ENCODE assay signal across 8 cellular contexts in the genomic region with DNA sequence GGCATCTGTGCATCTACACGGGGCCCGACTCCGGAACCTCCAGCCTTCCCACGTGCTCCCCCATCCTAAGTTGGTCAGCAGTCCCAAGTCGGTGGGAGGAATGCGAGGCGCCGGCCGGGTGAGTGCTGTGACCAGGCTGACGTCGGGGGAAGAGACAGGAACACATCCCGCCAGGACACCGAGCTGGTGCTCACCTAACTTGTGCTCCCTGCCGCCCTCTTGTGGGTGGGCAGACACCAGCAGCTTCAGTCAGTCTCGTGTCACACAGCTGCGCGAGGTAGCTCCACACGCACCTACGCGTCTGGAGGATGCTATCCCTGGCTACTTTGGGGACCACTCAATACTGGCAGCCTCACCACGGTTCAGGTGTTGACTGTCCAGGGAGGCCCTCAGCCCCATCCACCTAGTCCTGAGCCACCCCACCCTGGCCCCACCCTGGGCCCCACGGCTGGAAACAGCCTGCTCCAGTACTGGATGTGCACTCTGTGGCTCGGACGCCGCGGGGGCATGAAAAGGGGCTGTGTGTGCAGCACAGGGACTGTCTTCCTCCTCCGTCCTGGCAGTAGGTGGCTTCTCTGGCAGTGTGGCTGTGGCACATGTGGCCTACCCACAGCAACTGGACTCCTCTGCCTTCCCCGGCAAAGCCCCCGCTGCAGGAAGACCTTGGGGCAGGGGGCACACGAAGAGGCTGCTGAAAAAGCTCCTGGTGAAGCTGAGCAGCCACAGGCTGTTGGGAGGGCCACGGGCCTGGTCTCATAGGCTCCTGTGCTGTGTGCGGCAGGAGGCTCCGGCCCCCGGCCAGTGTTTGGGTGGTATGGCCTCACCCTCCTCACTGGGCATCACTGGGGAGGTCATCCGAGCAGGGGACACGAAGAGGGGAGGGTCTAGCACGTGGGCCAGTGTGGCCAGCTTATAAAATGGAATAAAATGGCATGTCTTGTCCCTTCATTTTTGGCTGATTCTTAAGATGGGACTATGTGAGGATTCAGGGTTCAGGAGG. TPM values are rescaled to one million over a fixed set of nuclear protein-coding genes. Genes with fewer than 3 reads are reported as not detected.
DNase-seq lines count a peak whose midpoint lies in the region; ATAC-seq and TF ChIP-seq lines count a peak whose summit lies in the region.

No MANE protein-coding gene starts in this region.

- H3K27me3 Mint-ChIP-seq in activated T-helper 2 cell treated with anti-CD3 and anti-CD28 coated beads, Interferon-gamma antibody, Interleukin-2, Interleukin-4, amounts not matched to agents 10 μg/mL and 5 μg/mL and 100 μg/mL, durations not matched to agents 14 hours and 24 hours and 36 hours (ENCODE audit: low read depth): peaks cover 5% of the 10 kb centered on the region

- intact Hi-C loops in Panc1 (cut with micrococcal nuclease; ENCODE audit: unreplicated experiment): no loop called here
- intact Hi-C loops in activated T-helper 2 cell treated with anti-CD3 and anti-CD28 coated beads, Interferon-gamma antibody, Interleukin-2, Interleukin-4, amounts not matched to agents 10 μg/mL and 5 μg/mL and 100 μg/mL, durations not matched to agents 14 hours and 24 hours and 36 hours (cut with micrococcal nuclease): loop anchor here (1.0 kb wide), 1 partner anchor 43 kb away; no protein-coding TSS in a partner anchor
- intact Hi-C loops in head of caudate nucleus (cut with DNase I): no loop called here

- ATAC-seq in Panc1 (peak; percentile 68), HG02884 (IDR thresholded peaks at IDR 0.05; ENCODE audit: unreplicated experiment) (no peak)

- peaks cover 8% of the 10 kb centered on the region for H3K4me1 Mint-ChIP-seq in activated T-helper 2 cell treated with anti-CD3 and anti-CD28 coated beads, Interferon-gamma antibody, Interleukin-2, Interleukin-4, amounts not matched to agents 10 μg/mL and 5 μg/mL and 100 μg/mL, durations not matched to agents 14 hours and 24 hours and 36 hours (ENCODE audit: low read depth)

- no peaks in the 10 kb centered on the region for H3K36me3 ChIP-seq in Panc1 (ENCODE audit: control insufficient read depth, insufficient read depth, low read length)
- no peaks in the 10 kb centered on the region for H3K36me3 ChIP-seq in smooth muscle cell (ENCODE audit: low read depth)

- in situ Hi-C loops in Panc1 (cut with HindIII; ENCODE audit: low pct_unique_long_range_greater_than_20kb, low sequenced_read_pairs): no loop called here

- no peak overlapping the region for H3K27ac Mint-ChIP-seq in activated T-helper 2 cell treated with anti-CD3 and anti-CD28 coated beads, Interferon-gamma antibody, Interleukin-2, Interleukin-4, amounts not matched to agents 10 μg/mL and 5 μg/mL and 100 μg/mL, durations not matched to agents 14 hours and 24 hours and 36 hours

- POLR2A ChIA-PET in Panc1 (lab: Charles Lee): interaction anchor here (0.6 kb wide), 3 partner anchors 18 to 536 kb away, joined by 4 to 7 read pairs (median 5); no protein-coding TSS in a partner anchor

- H4K20me1 ChIP-seq in smooth muscle cell (ENCODE audit: low read depth): no peaks in the 10 kb centered on the region

- CTCF ChIA-PET in Panc1 (lab: Charles Lee): interaction anchor here (0.6 to 1.4 kb wide), 6 partner anchors 9 to 291 kb away, joined by 3 to 15 read pairs (median 6); no protein-coding TSS in a partner anchor

- DNase-seq in NCI-H748 (lab: John Stamatoyannopoulos, UW; ENCODE audit: unreplicated experiment) (peak; percentile 59), NCI-H748 treated with DMSO at 0.1 percent for 48 hours (lab: John Stamatoyannopoulos, UW) (no peak), Panc1 (ENCODE audit: low read depth, low spot score) (peak; percentile 47), head of caudate nucleus (peak in 27 of 42 donors; percentile 31 to 80 (median 51)), smooth muscle cell (lab: John Stamatoyannopoulos, UW; ENCODE audit: unreplicated experiment) (no peak), NCI-H226 (no peak)
- DNase-seq in activated T-helper 2 cell treated with anti-CD3 and anti-CD28 coated beads, Interferon-gamma antibody, Interleukin-2, Interleukin-4, amounts not matched to agents 10 μg/mL and 5 μg/mL and 100 μg/mL, durations not matched to agents 14 hours and 24 hours and 36 hours (ENCODE audit: low spot score): peak; percentile 44

- H3K4me1 ChIP-seq in Panc1 (ENCODE audit: control insufficient read depth, insufficient read depth, low read length) (peaks cover 12% of the 10 kb centered on the region), smooth muscle cell (ENCODE audit: low read depth) (peaks cover 9% of the 10 kb centered on the region)

- H3K79me2 ChIP-seq in smooth muscle cell (ENCODE audit: low read depth): no peaks in the 10 kb centered on the region

- H3K4me3 Mint-ChIP-seq in activated T-helper 2 cell treated with anti-CD3 and anti-CD28 coated beads, Interferon-gamma antibody, Interleukin-2, Interleukin-4, amounts not matched to agents 10 μg/mL and 5 μg/mL and 100 μg/mL, durations not matched to agents 14 hours and 24 hours and 36 hours (ENCODE audit: low read depth): no peak overlapping the region

- no peak overlapping the region for H3K9ac ChIP-seq in smooth muscle cell (ENCODE audit: low read depth)

- no peak overlapping the region for H3K27ac ChIP-seq in Panc1 (ENCODE audit: low read length)
- H3K27ac ChIP-seq in smooth muscle cell (ENCODE audit: low read depth): no peak overlapping the region

- peak; percentile 81 for TF ChIP-seq CTCF in Panc1 (IDR thresholded peaks at IDR 0.05)
- TF ChIP-seq CTCF in smooth muscle cell (IDR thresholded peaks at IDR 0.05; ENCODE audit: borderline replicate concordance, insufficient read depth, poor library complexity, severe bottlenecking): peak; percentile 43

- no peak overlapping the region for H2AFZ ChIP-seq in smooth muscle cell (ENCODE audit: low read depth)

- H3K9me3 Mint-ChIP-seq in activated T-helper 2 cell treated with anti-CD3 and anti-CD28 coated beads, Interferon-gamma antibody, Interleukin-2, Interleukin-4, amounts not matched to agents 10 μg/mL and 5 μg/mL and 100 μg/mL, durations not matched to agents 14 hours and 24 hours and 36 hours: no peaks in the 10 kb centered on the region

- no peaks in the 10 kb centered on the region for H3K36me3 Mint-ChIP-seq in activated T-helper 2 cell treated with anti-CD3 and anti-CD28 coated beads, Interferon-gamma antibody, Interleukin-2, Interleukin-4, amounts not matched to agents 10 μg/mL and 5 μg/mL and 100 μg/mL, durations not matched to agents 14 hours and 24 hours and 36 hours (ENCODE audit: low read depth)

- H3K27me3 ChIP-seq in Panc1 (ENCODE audit: control insufficient read depth, insufficient read depth, low read length): no peaks in the 10 kb centered on the region
- H3K27me3 ChIP-seq in smooth muscle cell (ENCODE audit: low read depth): no peaks in the 10 kb centered on the region

- H3K4me3 ChIP-seq in Panc1 (ENCODE audit: low read depth in 2 of 2, low read length in 2 of 2) (no peak overlapping the region), smooth muscle cell (no peak overlapping the region)

- WGBS in smooth muscle cell (ENCODE audit: low lambda C conversion rate): 64% methylated on average over 37 of the region's 37 CpGs

- H3K9me3 ChIP-seq in Panc1 (ENCODE audit: control insufficient read depth, insufficient read depth, low read depth, low read length): no peaks in the 10 kb centered on the region
- no peaks in the 10 kb centered on the region for H3K9me3 ChIP-seq in smooth muscle cell (replicated peaks; ENCODE audit: low read depth)

- no peaks in the 10 kb centered on the region for H3F3A ChIP-seq in smooth muscle cell (ENCODE audit: low read depth)

- no TSS peak for BruUV-seq in Panc1 (replicated peaks; lab: Mats Ljungman, UMichigan)

- H3K4me2 ChIP-seq in smooth muscle cell: no peak overlapping the region

RNA-seq across cellular contexts. Expression of gene BID, which starts 11.2 kb away (rescaled TPM):
- total RNA-seq in Panc1 (2021; ENCODE audit: unreplicated experiment) (66.7 TPM), smooth muscle cell (6.8 and 8.1 TPM in 2 replicates)
- 92.6 TPM for polyA plus RNA-seq in Panc1 (2012; ENCODE audit: insufficient read length)
- total RNA-seq in activated T-helper 2 cell treated with anti-CD3 and anti-CD28 coated beads, Interferon-gamma antibody, Interleukin-2, Interleukin-4, amounts not matched to agents 10 μg/mL and 5 μg/mL and 100 μg/mL, durations not matched to agents 14 hours and 24 hours and 36 hours: 11.5 and 14.3 TPM in 2 replicates
- 23.3 and 26.9 TPM in 2 replicates for polyA plus RNA-seq in smooth muscle cell

Comparison
In these comparisons a context has a peak if more than half of its experiments do, and no peak if none do; other contexts are left out.
1. DNase-seq: peak in NCI-H748 (single experiment), Panc1 (single experiment), activated T-helper 2 cell treated with anti-CD3 and anti-CD28 coated beads, Interferon-gamma antibody, Interleukin-2, Interleukin-4, amounts not matched to agents 10 μg/mL and 5 μg/mL and 100 μg/mL, durations not matched to agents 14 hours and 24 hours and 36 hours (single experiment) and head of caudate nucleus (27 of 42); none in NCI-H748 treated with DMSO at 0.1 percent for 48 hours (single experiment), smooth muscle cell (single experiment) and NCI-H226 (single experiment).